Comparison of ENCODE assay signal across 14 cellular contexts in the genomic region with DNA sequence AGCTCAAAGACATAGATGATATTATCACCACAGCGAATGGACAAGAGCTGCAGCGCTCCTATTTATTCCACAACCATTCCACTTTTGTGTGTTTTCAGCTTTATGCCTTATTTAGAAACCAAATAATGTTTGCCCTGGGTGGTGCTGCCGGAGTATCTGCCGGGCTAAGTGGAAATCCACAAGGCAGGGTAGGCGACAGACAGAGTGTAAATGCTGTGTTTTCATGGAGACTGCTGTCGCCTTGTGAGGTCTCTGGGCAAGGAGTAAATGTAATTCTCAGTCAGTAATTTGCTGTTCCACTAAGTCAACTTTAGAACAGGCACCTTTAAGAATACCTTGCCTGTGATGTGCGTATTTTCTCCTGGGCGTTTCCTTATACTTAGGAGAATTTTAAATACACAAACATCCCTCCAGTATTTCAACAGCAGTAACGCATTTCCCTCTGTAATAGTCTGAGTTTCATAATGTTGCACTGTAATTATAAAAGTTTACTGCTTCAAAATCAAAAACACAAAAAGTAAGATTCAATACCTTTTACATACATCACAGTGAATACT.
"Had no signal": no experiment of that assay in that cellular context is flagged by ENCODE, and none has a peak within 500 bp of the region (broad histone marks: within the 10 kb centered on the region; RNA-seq: fewer than 3 reads in every experiment).

No MANE protein-coding gene starts in this region.

- H3K27me3 ChIP-seq: brain microvascular endothelial cell, right lobe of liver, SJSA1, spleen, suprapubic skin, vagina had no signal

- H3K27ac ChIP-seq: brain microvascular endothelial cell, right lobe of liver, SJSA1, spleen had no signal

- DNase-seq: amygdala; brain microvascular endothelial cell; posterior cingulate gyrus; right lobe of liver; spleen; stimulated activated CD4-positive, alpha-beta T cell treated with anti-CD3 and anti-CD28 coated beads, Interleukin-1b, Interleukin-23, amount 100 ng/mL, for 48 hours; stimulated activated naive CD4-positive, alpha-beta T cell had no signal

- FAIRE-seq: frontal cortex had no signal

- H3K36me3 Mint-ChIP-seq: activated naive CD4-positive, alpha-beta T cell treated with anti-CD3 and anti-CD28 coated beads, Interleukin-2, amount 50 U/mL, for 24 hours had no signal

- H3K9me3 Mint-ChIP-seq: activated naive CD4-positive, alpha-beta T cell treated with anti-CD3 and anti-CD28 coated beads, Interleukin-2, amount 50 U/mL, for 24 hours; activated T-helper 2 cell treated with anti-CD3 and anti-CD28 coated beads, Interferon-gamma antibody, Interleukin-2, Interleukin-4, amounts not matched to agents 10 μg/mL and 5 μg/mL and 100 μg/mL, durations not matched to agents 14 hours and 24 hours and 36 hours had no signal

- H3K36me3 ChIP-seq: brain microvascular endothelial cell, right lobe of liver, SJSA1, spleen, suprapubic skin, vagina had no signal

- ATAC-seq: activated CD4-positive, CD25-positive, alpha-beta regulatory T cell treated with anti-CD3 and anti-CD28 coated beads, Interleukin-2, amount 50 U/mL, for 24 hours; right lobe of liver had no signal

- H3K27me3 Mint-ChIP-seq: activated naive CD4-positive, alpha-beta T cell treated with anti-CD3 and anti-CD28 coated beads, Interleukin-2, amount 50 U/mL, for 24 hours had no signal

- H3K9me3 ChIP-seq: right lobe of liver, SJSA1, spleen, suprapubic skin, vagina had no signal

- H3K4me3 ChIP-seq: right lobe of liver, SJSA1, spleen, suprapubic skin, vagina had no signal

- H3K27ac Mint-ChIP-seq: activated naive CD4-positive, alpha-beta T cell treated with anti-CD3 and anti-CD28 coated beads, Interleukin-2, amount 50 U/mL, for 24 hours; activated T-helper 2 cell treated with anti-CD3 and anti-CD28 coated beads, Interferon-gamma antibody, Interleukin-2, Interleukin-4, amounts not matched to agents 10 μg/mL and 5 μg/mL and 100 μg/mL, durations not matched to agents 14 hours and 24 hours and 36 hours had no signal

- H3K4me1 Mint-ChIP-seq: activated naive CD4-positive, alpha-beta T cell treated with anti-CD3 and anti-CD28 coated beads, Interleukin-2, amount 50 U/mL, for 24 hours had no signal

- H3K4me3 Mint-ChIP-seq: activated naive CD4-positive, alpha-beta T cell treated with anti-CD3 and anti-CD28 coated beads, Interleukin-2, amount 50 U/mL, for 24 hours had no signal
